In genomic region chr13:42803563-42804212, GRCh38 we compare ENCODE assay signal across 1 cellular context.
TF ChIP-seq lines count a peak whose summit lies in the region.

No MANE protein-coding gene starts in this region.

TF ChIP-seq in GM12878, 131 proteins besides CTCF, POLR2A, EP300 and RAD21 (continued from another document):
- TF ChIP-seq KAT2A (conservative IDR thresholded peaks at IDR 0.05; ENCODE audit: control insufficient read depth, low read depth, low read length) (no peak), FOS (IDR thresholded peaks at IDR 0.05; ENCODE audit: borderline replicate concordance, extremely low read depth, insufficient read length) (no peak), TAF1 (IDR thresholded peaks at IDR 0.05; ENCODE audit: borderline replicate concordance, low read depth, low read length) (no peak), ZNF217 (IDR thresholded peaks at IDR 0.05) (no peak), CREM (IDR thresholded peaks at IDR 0.05; ENCODE audit: low read depth) (no peak)
